In the genomic region with DNA sequence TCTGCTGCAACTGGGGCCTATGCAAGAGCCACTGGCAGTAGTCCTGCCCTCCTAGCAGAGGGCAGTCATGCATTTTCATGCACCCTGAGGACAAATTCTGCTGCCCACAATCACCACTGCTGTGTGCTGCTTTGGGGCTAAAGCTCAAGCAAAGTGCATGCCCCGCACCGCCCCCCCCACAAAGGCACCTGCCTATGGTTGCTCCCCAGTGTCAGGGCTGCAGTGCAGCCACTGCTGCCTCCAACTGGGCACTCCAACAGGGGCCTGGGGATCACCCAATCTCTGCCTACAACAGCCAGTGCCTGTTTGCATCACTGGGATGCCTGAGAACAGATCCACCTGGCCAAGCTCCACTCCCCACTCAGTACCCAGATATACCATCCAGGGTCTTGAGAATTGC, we compare ENCODE assay signal across 6 cellular contexts.
"Had no signal": no experiment of that assay in that cellular context is flagged by ENCODE, and none has a peak within 500 bp of the region (broad histone marks: within the 10 kb centered on the region; RNA-seq: fewer than 3 reads in every experiment).

No MANE protein-coding gene starts in this region.

- H3K4me3 ChIP-seq: K562 had no signal

- H3K27ac ChIP-seq: HL-60 had no signal

- DNase-seq: IMR-90, KBM-7, KG1 had no signal

- ATAC-seq: HepG2, K562 had no signal
